Comparison of ENCODE assay signal across 1 cellular context in the genomic region with DNA sequence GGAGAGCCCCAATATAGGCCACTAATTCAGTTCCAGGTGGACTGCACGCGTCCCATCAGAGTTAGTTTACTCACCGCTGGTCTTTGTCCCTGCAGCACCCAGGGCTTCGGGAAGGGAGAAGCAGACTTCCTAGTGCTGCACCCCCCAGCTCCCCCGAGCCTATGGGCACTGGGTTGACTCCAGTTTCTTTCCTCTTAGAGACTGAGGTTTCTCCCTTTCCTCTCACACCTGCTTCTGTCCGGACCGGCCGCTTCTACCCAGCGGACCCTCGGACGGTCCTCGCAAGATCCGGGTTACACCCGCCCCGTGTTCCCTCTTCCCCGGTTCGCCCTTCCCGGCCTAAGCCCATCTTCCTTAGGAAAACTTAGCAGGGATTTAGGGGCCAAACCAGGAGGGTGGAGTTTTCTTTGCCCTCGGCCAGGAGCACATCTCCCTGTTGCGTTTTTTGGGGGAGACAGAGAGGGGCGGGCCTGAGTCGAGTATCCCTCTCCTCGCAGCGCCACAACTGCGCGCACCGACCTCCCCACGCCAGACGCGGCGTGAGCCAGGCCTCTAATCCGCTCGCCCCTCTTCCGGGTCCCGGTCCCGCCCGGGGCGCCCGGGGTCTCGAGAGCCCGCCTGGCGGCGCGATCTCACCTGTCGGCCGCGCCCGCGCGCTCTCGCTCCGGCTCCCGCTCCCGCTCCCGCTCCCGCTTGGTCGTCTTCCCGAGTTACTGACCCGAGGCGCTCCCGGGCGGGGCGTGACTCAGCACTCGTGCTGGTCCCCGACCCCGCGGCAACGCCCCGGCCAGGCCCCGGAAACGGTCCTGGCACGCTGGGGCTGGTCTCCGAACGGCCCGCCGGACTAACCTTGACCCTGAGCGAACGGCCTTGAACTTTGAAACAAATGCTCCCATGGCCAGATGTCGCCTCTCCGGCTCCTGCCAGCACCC.
TF ChIP-seq lines count a peak whose summit lies in the region.

Gene AIFM2 (minus strand): TSS at position 728 of the 932 bp plus-strand sequence. CDS start 8,741 bp downstream, outside the sequence.

TF ChIP-seq in HepG2, 621 proteins besides CTCF, POLR2A, EP300 and RAD21 (continued from another document):
- peak; percentile 81; the same call in 1 of the 2 replicates for TF ChIP-seq HOXD1 (CRISPR knock-in tag; IDR thresholded peaks at IDR 0.05)
- TF ChIP-seq, protein P1, sequence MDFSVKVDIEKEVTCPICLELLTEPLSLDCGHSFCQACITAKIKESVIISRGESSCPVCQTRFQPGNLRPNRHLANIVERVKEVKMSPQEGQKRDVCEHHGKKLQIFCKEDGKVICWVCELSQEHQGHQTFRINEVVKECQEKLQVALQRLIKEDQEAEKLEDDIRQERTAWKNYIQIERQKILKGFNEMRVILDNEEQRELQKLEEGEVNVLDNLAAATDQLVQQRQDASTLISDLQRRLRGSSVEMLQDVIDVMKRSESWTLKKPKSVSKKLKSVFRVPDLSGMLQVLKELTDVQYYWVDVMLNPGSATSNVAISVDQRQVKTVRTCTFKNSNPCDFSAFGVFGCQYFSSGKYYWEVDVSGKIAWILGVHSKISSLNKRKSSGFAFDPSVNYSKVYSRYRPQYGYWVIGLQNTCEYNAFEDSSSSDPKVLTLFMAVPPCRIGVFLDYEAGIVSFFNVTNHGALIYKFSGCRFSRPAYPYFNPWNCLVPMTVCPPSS (IDR thresholded peaks at IDR 0.05): no peak
- no peak for TF ChIP-seq HINFP (CRISPR knock-in tag; IDR thresholded peaks at IDR 0.05; ENCODE audit: low read depth)
- TF ChIP-seq PHF5A (CRISPR knock-in tag; IDR thresholded peaks at IDR 0.05; ENCODE audit: low read depth, unreplicated experiment): no peak
- no peak for TF ChIP-seq ZNF562 (CRISPR knock-in tag; IDR thresholded peaks at IDR 0.05; ENCODE audit: borderline replicate concordance)
- TF ChIP-seq RBAK (CRISPR knock-in tag; IDR thresholded peaks at IDR 0.05): no peak
- TF ChIP-seq THYN1 (CRISPR knock-in tag; IDR thresholded peaks at IDR 0.05; ENCODE audit: borderline replicate concordance, low read depth): no peak
- TF ChIP-seq NAIF1 (CRISPR knock-in tag; IDR thresholded peaks at IDR 0.05; ENCODE audit: borderline replicate concordance): no peak
- TF ChIP-seq ZNF570 (CRISPR knock-in tag; IDR thresholded peaks at IDR 0.05; ENCODE audit: borderline replicate concordance): no peak
- no peak for TF ChIP-seq EHMT2 (IDR thresholded peaks at IDR 0.05; ENCODE audit: borderline replicate concordance, low read depth, low read length)
- TF ChIP-seq ZKSCAN5 (CRISPR knock-in tag; IDR thresholded peaks at IDR 0.05): no peak
- no peak for TF ChIP-seq NFATC3 (CRISPR knock-in tag; IDR thresholded peaks at IDR 0.05)
- TF ChIP-seq ZNF431 (CRISPR knock-in tag; IDR thresholded peaks at IDR 0.05; ENCODE audit: borderline replicate concordance, low read depth): no peak; the same call in 1 of the 2 replicates
- peak; percentile 54 to 83 for TF ChIP-seq MAFK (conservative IDR thresholded peaks at IDR 0.05 in 1 of 2, IDR thresholded peaks at IDR 0.05 in 1 of 2; ENCODE audit: low read length in 2 of 2)
- TF ChIP-seq ZSCAN21 (CRISPR knock-in tag; IDR thresholded peaks at IDR 0.05; ENCODE audit: borderline replicate concordance): peak; percentile 71; the same call in 1 of the 2 replicates
- TF ChIP-seq, protein P2, sequence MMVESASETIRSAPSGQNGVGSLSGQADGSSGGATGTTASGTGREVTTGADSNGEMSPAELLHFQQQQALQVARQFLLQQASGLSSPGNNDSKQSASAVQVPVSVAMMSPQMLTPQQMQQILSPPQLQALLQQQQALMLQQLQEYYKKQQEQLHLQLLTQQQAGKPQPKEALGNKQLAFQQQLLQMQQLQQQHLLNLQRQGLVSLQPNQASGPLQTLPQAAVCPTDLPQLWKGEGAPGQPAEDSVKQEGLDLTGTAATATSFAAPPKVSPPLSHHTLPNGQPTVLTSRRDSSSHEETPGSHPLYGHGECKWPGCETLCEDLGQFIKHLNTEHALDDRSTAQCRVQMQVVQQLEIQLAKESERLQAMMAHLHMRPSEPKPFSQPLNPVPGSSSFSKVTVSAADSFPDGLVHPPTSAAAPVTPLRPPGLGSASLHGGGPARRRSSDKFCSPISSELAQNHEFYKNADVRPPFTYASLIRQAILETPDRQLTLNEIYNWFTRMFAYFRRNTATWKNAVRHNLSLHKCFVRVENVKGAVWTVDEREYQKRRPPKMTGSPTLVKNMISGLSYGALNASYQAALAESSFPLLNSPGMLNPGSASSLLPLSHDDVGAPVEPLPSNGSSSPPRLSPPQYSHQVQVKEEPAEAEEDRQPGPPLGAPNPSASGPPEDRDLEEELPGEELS (CRISPR knock-in tag; IDR thresholded peaks at IDR 0.05): peak; percentile 82
- TF ChIP-seq ZNF782 (CRISPR knock-in tag; IDR thresholded peaks at IDR 0.05; ENCODE audit: borderline replicate concordance): no peak
- no peak for TF ChIP-seq CHCHD3 (CRISPR knock-in tag; IDR thresholded peaks at IDR 0.05)
- TF ChIP-seq ZNF367 (CRISPR knock-in tag; IDR thresholded peaks at IDR 0.05; ENCODE audit: borderline replicate concordance): no peak
- TF ChIP-seq RFX3 (CRISPR knock-in tag; IDR thresholded peaks at IDR 0.05): no peak
- 0 out of 2 replicates have a peak, but pooled peaks have one; percentile 46 for TF ChIP-seq ZNF33A (CRISPR knock-in tag; IDR thresholded peaks at IDR 0.05; ENCODE audit: borderline replicate concordance)
- TF ChIP-seq ZNF253 (CRISPR knock-in tag; IDR thresholded peaks at IDR 0.05; ENCODE audit: borderline replicate concordance): no peak
- TF ChIP-seq TBX3 (IDR thresholded peaks at IDR 0.05; ENCODE audit: borderline replicate concordance): peak; percentile 35; the same call in 1 of the 2 replicates
- TF ChIP-seq DNMT3B (CRISPR knock-in tag; conservative IDR thresholded peaks at IDR 0.05): 0 out of 2 replicates have a peak, but pooled peaks have one; percentile 48
- TF ChIP-seq, protein P3, sequence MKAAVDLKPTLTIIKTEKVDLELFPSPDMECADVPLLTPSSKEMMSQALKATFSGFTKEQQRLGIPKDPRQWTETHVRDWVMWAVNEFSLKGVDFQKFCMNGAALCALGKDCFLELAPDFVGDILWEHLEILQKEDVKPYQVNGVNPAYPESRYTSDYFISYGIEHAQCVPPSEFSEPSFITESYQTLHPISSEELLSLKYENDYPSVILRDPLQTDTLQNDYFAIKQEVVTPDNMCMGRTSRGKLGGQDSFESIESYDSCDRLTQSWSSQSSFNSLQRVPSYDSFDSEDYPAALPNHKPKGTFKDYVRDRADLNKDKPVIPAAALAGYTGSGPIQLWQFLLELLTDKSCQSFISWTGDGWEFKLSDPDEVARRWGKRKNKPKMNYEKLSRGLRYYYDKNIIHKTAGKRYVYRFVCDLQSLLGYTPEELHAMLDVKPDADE (CRISPR knock-in tag; IDR thresholded peaks at IDR 0.05): no peak
- TF ChIP-seq SALL2 (CRISPR knock-in tag; IDR thresholded peaks at IDR 0.05): peak; percentile 54; the same call in 1 of the 2 replicates
- no peak for TF ChIP-seq ZNF577 (CRISPR knock-in tag; IDR thresholded peaks at IDR 0.05; ENCODE audit: borderline replicate concordance, low read depth)
